ENCODE assay signal across 3 cellular contexts in genomic region chr2:188770296-188770695, GRCh38.
"Had no signal": no experiment of that assay in that cellular context is flagged by ENCODE, and none has a peak within 500 bp of the region (broad histone marks: within the 10 kb centered on the region; RNA-seq: fewer than 3 reads in every experiment).

No MANE protein-coding gene starts in this region.

- ATAC-seq: GM12878 had no signal

- H3K4me3 ChIP-seq: GM12878 had no signal

- DNase-seq: GDM1, GF-D8 had no signal
